In the genomic region with DNA sequence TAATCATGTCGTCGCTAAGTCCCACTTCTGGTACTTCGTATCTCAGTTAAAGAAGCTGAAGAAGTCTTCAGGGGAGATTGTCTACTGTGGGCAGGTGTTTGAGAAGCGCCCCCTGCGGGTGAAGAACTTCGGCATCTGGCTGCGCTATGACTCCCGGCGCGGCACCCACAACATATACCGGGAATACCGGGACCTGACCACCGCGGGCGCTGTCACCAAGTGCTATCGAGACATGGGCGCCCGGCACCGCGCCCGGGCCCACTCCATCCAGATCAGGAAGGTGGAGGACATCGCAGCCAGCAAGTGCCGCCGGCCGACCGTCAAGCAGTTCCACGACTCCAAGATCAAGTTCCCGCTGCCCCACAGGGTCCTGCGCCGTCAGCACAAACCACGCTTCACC, we compare ENCODE assay signal across 9 cellular contexts. TPM values are rescaled to one million over a fixed set of nuclear protein-coding genes. Genes with fewer than 3 reads are reported as not detected.
DNase-seq lines count a peak whose midpoint lies in the region; ATAC-seq, FAIRE-seq and TF ChIP-seq lines count a peak whose summit lies in the region.
"Had no signal": no experiment of that assay in that cellular context is flagged by ENCODE, and none has a peak within 500 bp of the region (broad histone marks: within the 10 kb centered on the region; RNA-seq: fewer than 3 reads in every experiment).

No MANE protein-coding gene starts in this region.

- H2AFZ ChIP-seq in astrocyte (ENCODE audit: low read depth, low read length), result no peak overlapping the region

- peak overlapping the region; percentile 49 to 56 (median 56) for H3K4me3 Mint-ChIP-seq in T-cell
- no peak overlapping the region for H3K4me3 Mint-ChIP-seq in astrocyte (ENCODE audit: unreplicated experiment)

- DNase-seq in T-cell (peak in 32 of 34 experiments; percentile 15 to 65 (median 45)), astrocyte (ENCODE audit: low read depth) (no peak), medulla oblongata (ENCODE audit: extremely low spot score) (peak; percentile 11)
- DNase-seq in stimulated activated CD8-positive, alpha-beta memory T cell treated with anti-CD3 and anti-CD28 coated beads, Interleukin-7, amount 100 ng/mL, for 4 hours (ENCODE audit: low read depth in 2 of 2), result peak; percentile 20 to 33

- H3K36me3 ChIP-seq in ES-I3 (ENCODE audit: insufficient read depth, low read length), result no peaks in the 10 kb centered on the region
- H3K36me3 ChIP-seq in astrocyte (ENCODE audit: insufficient read depth, low read length), result no peaks in the 10 kb centered on the region

- no peak overlapping the region for H3K27ac ChIP-seq in astrocyte (ENCODE audit: low read depth, low read length)

- H4K20me1 ChIP-seq in astrocyte (ENCODE audit: insufficient read depth, low read length), result no peaks in the 10 kb centered on the region

- H3K4me1 ChIP-seq in ES-I3 (ENCODE audit: insufficient read depth, low read length), result no peaks in the 10 kb centered on the region
- no peaks in the 10 kb centered on the region for H3K4me1 ChIP-seq in astrocyte (ENCODE audit: insufficient read depth, low read length)

- H3K9ac ChIP-seq in ES-I3 (ENCODE audit: low read depth, low read length) (peak overlapping the region; percentile 12; the same call in 1 of the 2 replicates), astrocyte (ENCODE audit: low read length) (no peak overlapping the region)

- H3K36me3 Mint-ChIP-seq in T-cell, result no peaks in the 10 kb centered on the region
- no peaks in the 10 kb centered on the region for H3K36me3 Mint-ChIP-seq in astrocyte (ENCODE audit: low read depth, unreplicated experiment)

- H3K4me1 Mint-ChIP-seq in T-cell (peaks cover 0 to 8% (median 5%) of the 10 kb centered on the region in 3 donors), astrocyte (ENCODE audit: low read depth, unreplicated experiment) (no peaks in the 10 kb centered on the region)

- no peak for FAIRE-seq in astrocyte (lab: Jason Lieb, UNC)

- H3K9me3 Mint-ChIP-seq in T-cell (no peaks in the 10 kb centered on the region), astrocyte (ENCODE audit: unreplicated experiment) (peaks cover 3% of the 10 kb centered on the region)

- CTCF ChIA-PET in T-cell (lab: Charles Lee), result interaction anchor here (0.6 to 1.3 kb wide), 6 partner anchors 15 to 721 kb away, joined by 3 to 7 read pairs (median 4); partner anchors contain the start of gene DUSP9 (in 1 of the 2)

- H3K4me2 ChIP-seq in astrocyte (ENCODE audit: low read length), result peak overlapping the region; percentile 15

- POLR2A ChIA-PET in T-cell (lab: Charles Lee), result no interaction called here

- H3K27me3 Mint-ChIP-seq in T-cell (peaks cover 8 to 49% of the 10 kb centered on the region in 2 donors), astrocyte (ENCODE audit: low read depth, unreplicated experiment) (peaks cover 35% of the 10 kb centered on the region)

- peaks cover 10% of the 10 kb centered on the region for H3K27me3 ChIP-seq in astrocyte (ENCODE audit: insufficient read depth, low read length)

- no peak overlapping the region for H3K4me3 ChIP-seq in astrocyte (ENCODE audit: insufficient read depth, low read depth, low read length)

- peaks cover 7% of the 10 kb centered on the region; the same call in 1 of the 2 replicates for H3K9me3 ChIP-seq in ES-I3 (ENCODE audit: control insufficient read depth, insufficient read depth, low read length)
- no peaks in the 10 kb centered on the region for H3K9me3 ChIP-seq in astrocyte (ENCODE audit: insufficient read depth, low read depth, low read length)

- ATAC-seq in T-cell (replicated peaks in 1 of 4) (no peak), GM18519 (IDR thresholded peaks at IDR 0.05; ENCODE audit: low FRiP score, unreplicated experiment) (no peak), GM21423 (IDR thresholded peaks at IDR 0.05; ENCODE audit: unreplicated experiment) (no peak), GM19035 (IDR thresholded peaks at IDR 0.05; ENCODE audit: unreplicated experiment) (no peak)

- TF ChIP-seq CTCF in astrocyte (IDR thresholded peaks at IDR 0.05; ENCODE audit: insufficient read depth, low read depth, low read length), result no peak

- H3K27ac Mint-ChIP-seq in T-cell (no peak overlapping the region), astrocyte (ENCODE audit: unreplicated experiment) (no peak overlapping the region)

- H3K79me2 ChIP-seq in astrocyte (ENCODE audit: insufficient read depth, low read length), result no peaks in the 10 kb centered on the region

RNA-seq across cellular contexts. Expression of gene PNCK, which starts 11.3 kb away (rescaled TPM):
- total RNA-seq in T-cell (1 to 10 TPM in 1 of 5 donors, not detected in 4; 1.0 TPM), astrocyte (0.65 and 1.1 TPM in 2 replicates)

RNA-seq across cellular contexts. Expression of gene DUSP9, which starts 15.3 kb away (rescaled TPM):
- total RNA-seq in T-cell, result under 1 TPM in 2 of 5 donors, not detected in 3; 0.13 to 0.19 TPM
- total RNA-seq in astrocyte, result 0.20 and 0.36 TPM in 2 replicates
- total RNA-seq: mononuclear cell had no signal

RNA-seq across cellular contexts. Expression of gene SLC6A8, which starts 25.5 kb away (rescaled TPM):
- total RNA-seq in T-cell, result 1 to 10 TPM in 4 of 5 donors, under 1 TPM in 1; 0.89 to 2.3 (median 1.9) TPM
- 52.6 and 57.9 TPM in 2 replicates for total RNA-seq in astrocyte

Comparison
In these comparisons a context has a peak if more than half of its experiments do, and no peak if none do; other contexts are left out.
1. RNA of gene SLC6A8, which starts 25.5 kb away (total RNA-seq): 52.6 to 57.9 TPM in astrocyte; 0.89 to 2.3 TPM in T-cell; every median in the first group is over 10 times any median in the second.